Comparison of ENCODE assay signal across 9 cellular contexts in genomic region chrX:129779747-129780146, GRCh38. TPM values are rescaled to one million over a fixed set of nuclear protein-coding genes. Genes with fewer than 3 reads are reported as not detected.
DNase-seq lines count a peak whose midpoint lies in the region; ATAC-seq and TF ChIP-seq lines count a peak whose summit lies in the region.
"Had no signal": no experiment of that assay in that cellular context is flagged by ENCODE, and none has a peak within 500 bp of the region (broad histone marks: within the 10 kb centered on the region; RNA-seq: fewer than 3 reads in every experiment).

SASH3 (plus strand) TSS chrX:129779949; CDS start chrX:129780098, 149 bp downstream.

- H3K9me3 Mint-ChIP-seq in activated naive CD8-positive, alpha-beta T cell treated with anti-CD3 and anti-CD28 coated beads, Interleukin-2, amount 10 ng/mL, durations not matched to agents 7 days and 5 days = no peaks in the 10 kb centered on the region

- H3K27me3 Mint-ChIP-seq in activated naive CD8-positive, alpha-beta T cell treated with anti-CD3 and anti-CD28 coated beads, Interleukin-2, amount 10 ng/mL, durations not matched to agents 7 days and 5 days = no peaks in the 10 kb centered on the region

- no peak within 1 kb of the TSS for H2AFZ ChIP-seq in osteoblast (ENCODE audit: low read length)

- H3K27ac ChIP-seq in osteoblast (ENCODE audit: low read depth, low read length) = no peak within 1 kb of the TSS

- no peak for TF ChIP-seq CTCF in osteoblast (IDR thresholded peaks at IDR 0.05; ENCODE audit: extremely low read depth, low read depth, low read length)

- H3K27ac Mint-ChIP-seq in activated naive CD8-positive, alpha-beta T cell treated with anti-CD3 and anti-CD28 coated beads, Interleukin-2, amount 10 ng/mL, durations not matched to agents 7 days and 5 days = peak within 1 kb of the TSS; percentile 94
- H3K27ac Mint-ChIP-seq: brain had no signal

- peaks cover 40% of the 10 kb centered on the region for H3K36me3 Mint-ChIP-seq in activated naive CD8-positive, alpha-beta T cell treated with anti-CD3 and anti-CD28 coated beads, Interleukin-2, amount 10 ng/mL, durations not matched to agents 7 days and 5 days
- H3K36me3 Mint-ChIP-seq: brain had no signal

- TF ChIP-seq POLR2A in Raji (IDR thresholded peaks at IDR 0.05; ENCODE audit: insufficient read depth, low read depth, low read length) = peak; percentile 84

- H3K4me3 Mint-ChIP-seq in activated naive CD8-positive, alpha-beta T cell treated with anti-CD3 and anti-CD28 coated beads, Interleukin-2, amount 10 ng/mL, durations not matched to agents 7 days and 5 days = peak within 1 kb of the TSS; percentile 89
- H3K4me3 Mint-ChIP-seq: brain had no signal

- no peaks in the 10 kb centered on the region for H3K36me3 ChIP-seq in osteoblast (ENCODE audit: insufficient read depth, low read length)

- peak; percentile 35 for ATAC-seq in GM21529 (IDR thresholded peaks at IDR 0.05; ENCODE audit: unreplicated experiment)
- peak; percentile 40 for ATAC-seq in activated naive CD8-positive, alpha-beta T cell treated with anti-CD3 and anti-CD28 coated beads, Interleukin-2, amount 10 ng/mL, durations not matched to agents 7 days and 5 days (ENCODE audit: low read depth)

- no peak within 1 kb of the TSS for H3K4me2 ChIP-seq in osteoblast (ENCODE audit: insufficient read depth, low read length)

- no peaks in the 10 kb centered on the region for H3K79me2 ChIP-seq in osteoblast (ENCODE audit: insufficient read depth, low read length)

- DNase-seq in GF-D8 (lab: John Stamatoyannopoulos, UW) = peak; percentile 49
- DNase-seq in activated naive CD8-positive, alpha-beta T cell treated with anti-CD3 and anti-CD28 coated beads, Interleukin-2, amount 10 ng/mL, durations not matched to agents 7 days and 5 days = peak; percentile 67
- peak; percentile 64 for DNase-seq in osteoblast (ENCODE audit: insufficient read length, low spot score, missing footprints)
- DNase-seq in NCI-H69 (lab: John Stamatoyannopoulos, UW) = no peak
- DNase-seq in SHP77 treated with DMSO at 0.1 percent for 48 hours (lab: John Stamatoyannopoulos, UW) = no peak
- no peak for DNase-seq in DMS53 (lab: John Stamatoyannopoulos, UW)

- POLR2A ChIA-PET in activated naive CD8-positive, alpha-beta T cell treated with anti-CD3 and anti-CD28 coated beads, Interleukin-2, amount 10 ng/mL, durations not matched to agents 7 days and 5 days (lab: Charles Lee) = interaction anchor here (0.8 to 8.2 kb wide), 8 partner anchors 9 to 391 kb away, joined by 3 to 155 read pairs (median 20); partner anchors contain the start of gene UTP14A

- peaks cover 42% of the 10 kb centered on the region for H3K4me1 Mint-ChIP-seq in activated naive CD8-positive, alpha-beta T cell treated with anti-CD3 and anti-CD28 coated beads, Interleukin-2, amount 10 ng/mL, durations not matched to agents 7 days and 5 days
- H3K4me1 Mint-ChIP-seq: brain had no signal

- no peaks in the 10 kb centered on the region for H4K20me1 ChIP-seq in osteoblast (ENCODE audit: insufficient read depth, low read length)

- no peak within 1 kb of the TSS for H3K4me3 ChIP-seq in osteoblast (ENCODE audit: insufficient read depth, low read length)

- H3K27me3 ChIP-seq in osteoblast (ENCODE audit: insufficient read depth, low read length) = no peaks in the 10 kb centered on the region

- H3K9me3 ChIP-seq in osteoblast (ENCODE audit: low read depth, low read length) = no peaks in the 10 kb centered on the region

- H3K4me1 ChIP-seq in osteoblast (ENCODE audit: insufficient read depth, low read length) = no peaks in the 10 kb centered on the region

RNA-seq across cellular contexts. Expression of gene SASH3, which starts in this region (rescaled TPM):
- 100 to 1,000 TPM; 239 to 241 TPM for total RNA-seq in activated naive CD8-positive, alpha-beta T cell treated with anti-CD3 and anti-CD28 coated beads, Interleukin-2, amount 10 ng/mL, durations not matched to agents 7 days and 5 days
- total RNA-seq in osteoblast = not detected in 2 replicates

Comparison
In these comparisons a context has a peak if more than half of its experiments do, and no peak if none do; other contexts are left out.
1. RNA of gene SASH3 (total RNA-seq): 239 to 241 TPM in activated naive CD8-positive, alpha-beta T cell treated with anti-CD3 and anti-CD28 coated beads, Interleukin-2, amount 10 ng/mL, durations not matched to agents 7 days and 5 days; not detected in osteoblast; every median in the first group is over 100 times any median in the second.
2. Peak in DNase-seq in osteoblast; RNA of the gene not detected or under 1 TPM.
3. DNase-seq: peak in GF-D8 (single experiment) and activated naive CD8-positive, alpha-beta T cell treated with anti-CD3 and anti-CD28 coated beads, Interleukin-2, amount 10 ng/mL, durations not matched to agents 7 days and 5 days (single experiment); none in NCI-H69 (single experiment), SHP77 treated with DMSO at 0.1 percent for 48 hours (single experiment) and DMS53 (single experiment).